14 cellular contexts compared by ENCODE assay signal in genomic region chr2:218555527-218555926, GRCh38.
"Had no signal": no experiment of that assay in that cellular context is flagged by ENCODE, and none has a peak within 500 bp of the region (broad histone marks: within the 10 kb centered on the region; RNA-seq: fewer than 3 reads in every experiment).

No MANE protein-coding gene starts in this region.

- DNase-seq: activated CD4-positive, alpha-beta T cell treated with anti-CD3 and anti-CD28 coated beads, Interleukin-2, amount 50 U/mL, for 48 hours; activated gamma-delta T cell treated with Interleukin-2 at 50 U/mL for 16 hours; activated T-cell treated with anti-CD3 and anti-CD28 coated beads, Interleukin-2, amount 50 U/mL, for 24 hours; erythroblast; heart right ventricle; immature natural killer cell; psoas muscle; right lobe of liver; stimulated activated naive CD8-positive, alpha-beta T cell treated with anti-CD3 and anti-CD28 coated beads, Interleukin-15, amount 100 ng/mL, for 72 hours; SW 1271; T-helper 9 cell had no signal

- H3K27me3 Mint-ChIP-seq: activated T-cell treated with anti-CD3 and anti-CD28 coated beads, Interleukin-2, amount 50 U/mL, for 24 hours; stimulated activated naive CD8-positive, alpha-beta T cell treated with anti-CD3 and anti-CD28 coated beads, Interleukin-15, amount 100 ng/mL, for 72 hours; type B pancreatic cell had no signal

- ATAC-seq: gastroesophageal sphincter; heart right ventricle; psoas muscle; right lobe of liver; stimulated activated naive CD8-positive, alpha-beta T cell treated with anti-CD3 and anti-CD28 coated beads, Interleukin-15, amount 100 ng/mL, for 72 hours had no signal

- H3K27ac Mint-ChIP-seq: activated T-cell treated with anti-CD3 and anti-CD28 coated beads, Interleukin-2, amount 50 U/mL, for 24 hours; type B pancreatic cell had no signal

- H3K4me3 Mint-ChIP-seq: activated T-cell treated with anti-CD3 and anti-CD28 coated beads, Interleukin-2, amount 50 U/mL, for 24 hours; immature natural killer cell; stimulated activated naive CD8-positive, alpha-beta T cell treated with anti-CD3 and anti-CD28 coated beads, Interleukin-15, amount 100 ng/mL, for 72 hours; type B pancreatic cell had no signal

- H3K4me2 ChIP-seq: smooth muscle cell had no signal

- H3K4me1 ChIP-seq: gastroesophageal sphincter, psoas muscle had no signal

- H3K9me3 Mint-ChIP-seq: activated T-cell treated with anti-CD3 and anti-CD28 coated beads, Interleukin-2, amount 50 U/mL, for 24 hours; immature natural killer cell; stimulated activated naive CD8-positive, alpha-beta T cell treated with anti-CD3 and anti-CD28 coated beads, Interleukin-15, amount 100 ng/mL, for 72 hours; type B pancreatic cell had no signal

- H3K4me3 ChIP-seq: gastroesophageal sphincter, heart right ventricle, psoas muscle, right lobe of liver, smooth muscle cell had no signal

- H3K9me3 ChIP-seq: gastroesophageal sphincter, heart right ventricle, psoas muscle, right lobe of liver had no signal

- H3K27me3 ChIP-seq: gastroesophageal sphincter, heart right ventricle, right lobe of liver had no signal

- H3K27ac ChIP-seq: gastroesophageal sphincter, heart right ventricle, psoas muscle, right lobe of liver had no signal
